In the genomic region with DNA sequence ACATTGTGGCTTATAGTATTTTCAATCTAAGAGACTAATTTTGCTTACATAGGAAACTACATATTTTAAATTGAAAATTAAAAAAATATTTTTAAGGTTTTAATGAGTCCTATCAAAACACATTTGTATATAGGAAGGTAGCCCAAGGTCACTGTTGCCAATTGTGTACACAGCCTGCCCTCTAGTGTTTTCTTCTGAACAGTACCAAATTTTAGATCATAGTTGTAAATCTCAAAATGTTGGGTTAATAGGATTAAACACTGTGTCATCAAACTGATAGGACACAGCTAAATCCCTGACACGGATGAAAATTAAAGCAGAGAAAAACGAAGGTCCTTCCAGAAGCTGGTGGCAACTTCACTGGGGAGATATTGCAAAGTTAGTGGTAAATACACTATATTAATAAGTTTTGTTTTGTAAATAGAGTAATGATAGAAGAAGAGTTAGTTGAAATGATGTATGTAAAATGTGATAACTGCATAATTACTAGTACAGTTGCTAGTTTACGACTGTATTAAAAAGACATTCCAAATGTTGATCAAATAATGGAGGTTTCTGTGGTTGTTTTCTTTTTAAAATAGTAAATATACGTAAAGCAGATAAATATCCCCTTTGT, we compare ENCODE assay signal across 8 cellular contexts. TPM values are rescaled to one million over a fixed set of nuclear protein-coding genes. Genes with fewer than 3 reads are reported as not detected.
DNase-seq lines count a peak whose midpoint lies in the region; ATAC-seq and TF ChIP-seq lines count a peak whose summit lies in the region.

No MANE protein-coding gene starts in this region.

- H3K27ac Mint-ChIP-seq in CD8-positive, alpha-beta T cell, result no peak overlapping the region

- in situ Hi-C loops in GM23248 (cut with MboI), result no loop called here

- no peaks in the 10 kb centered on the region for H3K36me3 Mint-ChIP-seq in CD8-positive, alpha-beta T cell

- H3K4me3 Mint-ChIP-seq in CD8-positive, alpha-beta T cell, result no peak overlapping the region

- H3K79me2 ChIP-seq in GM23248 (ENCODE audit: insufficient read depth), result no peaks in the 10 kb centered on the region

- POLR2A ChIA-PET in CD8-positive, alpha-beta T cell (lab: Charles Lee), result no interaction called here

- peaks cover 2% of the 10 kb centered on the region for H3K27me3 Mint-ChIP-seq in CD8-positive, alpha-beta T cell (ENCODE audit: low read depth)

- CTCF ChIA-PET in CD8-positive, alpha-beta T cell (lab: Charles Lee), result no interaction called here

- H3K9me3 Mint-ChIP-seq in CD8-positive, alpha-beta T cell, result no peaks in the 10 kb centered on the region

- H3K4me1 Mint-ChIP-seq in CD8-positive, alpha-beta T cell (ENCODE audit: low read depth), result no peaks in the 10 kb centered on the region

- no peaks in the 10 kb centered on the region for H3K27me3 ChIP-seq in CD8-positive, alpha-beta T cell (ENCODE audit: insufficient read depth, low read length)
- H3K27me3 ChIP-seq in GM23248 (replicated peaks; ENCODE audit: insufficient read depth), result no peaks in the 10 kb centered on the region

- no peak for DNase-seq in CD8-positive, alpha-beta T cell
- DNase-seq in GM23248 (peak; percentile 82), NCI-H82 treated with DMSO at 0.1 percent for 48 hours (lab: John Stamatoyannopoulos, UW; ENCODE audit: unreplicated experiment) (peak; percentile 73), choroid plexus epithelial cell (ENCODE audit: low read depth) (peak; percentile 77), medulla oblongata (ENCODE audit: extremely low spot score) (peak; percentile 67), HPDE6-E6E7 (ENCODE audit: extremely low spot score) (no peak), HK-2 (ENCODE audit: unreplicated experiment) (no peak)

- H3K9me2 ChIP-seq in GM23248 (ENCODE audit: insufficient read depth), result no peaks in the 10 kb centered on the region

- H3K36me3 ChIP-seq in CD8-positive, alpha-beta T cell (ENCODE audit: insufficient read depth, low read length), result no peaks in the 10 kb centered on the region
- no peaks in the 10 kb centered on the region for H3K36me3 ChIP-seq in GM23248 (ENCODE audit: low read depth)

- 26 to 28% methylated on average over 4 of the region's 4 CpGs for WGBS in GM23248 (ENCODE audit: low coverage in 1 of 2, low lambda C conversion rate in 2 of 2, missing lambda C conversion rate in 2 of 2), 2 experiments

- ATAC-seq in CD8-positive, alpha-beta T cell, result peak; percentile 58
- no peak for ATAC-seq in HG02884 (IDR thresholded peaks at IDR 0.05; ENCODE audit: unreplicated experiment)

- no peak overlapping the region for H3K27ac ChIP-seq in CD8-positive, alpha-beta T cell (ENCODE audit: low read depth, low read length)
- no peak overlapping the region for H3K27ac ChIP-seq in GM23248

- no peaks in the 10 kb centered on the region for H3F3A ChIP-seq in GM23248 (ENCODE audit: insufficient read depth)

- H3K9me3 ChIP-seq in CD8-positive, alpha-beta T cell (ENCODE audit: low read length), result no peaks in the 10 kb centered on the region
- no peaks in the 10 kb centered on the region for H3K9me3 ChIP-seq in GM23248 (ENCODE audit: low read depth)

- H3K4me1 ChIP-seq in CD8-positive, alpha-beta T cell (ENCODE audit: insufficient read depth, low read length), result no peaks in the 10 kb centered on the region
- peaks cover 9% of the 10 kb centered on the region; the same call in 1 of the 2 replicates for H3K4me1 ChIP-seq in GM23248 (ENCODE audit: insufficient read depth)

- H4K20me1 ChIP-seq in GM23248 (ENCODE audit: insufficient read depth), result no peaks in the 10 kb centered on the region

- intact Hi-C loops in CD8-positive, alpha-beta T cell (cut with DNase I, micrococcal nuclease), result loop anchor here in 1 of 2 experiments (5.0 kb wide), 1 partner anchor 509 kb away; no protein-coding TSS in a partner anchor

- peak; percentile 47 for TF ChIP-seq CTCF in CD8-positive, alpha-beta T cell (IDR thresholded peaks at IDR 0.05)
- peak; percentile 79 for TF ChIP-seq CTCF in choroid plexus epithelial cell (conservative IDR thresholded peaks at IDR 0.05; ENCODE audit: low read depth, low read length)

- no peak overlapping the region for H3K4me3 ChIP-seq in CD8-positive, alpha-beta T cell (ENCODE audit: low read depth, low read length)
- H3K4me3 ChIP-seq in GM23248 (no peak overlapping the region), choroid plexus epithelial cell (ENCODE audit: low read depth, low read length) (no peak overlapping the region)

- no peak overlapping the region for H3K4me2 ChIP-seq in GM23248 (ENCODE audit: unreplicated experiment)

- no peak overlapping the region for H2AFZ ChIP-seq in GM23248

- H3K9ac ChIP-seq in GM23248, result no peak overlapping the region

RNA-seq across cellular contexts. Expression of a gene that starts 19.7 kb away (rescaled TPM):
- total RNA-seq in CD8-positive, alpha-beta T cell, result not detected
- not detected in 2 replicates for total RNA-seq in GM23248 (2014; rRNA removed; shearing (Covaris generic))
- not detected in 2 replicates for polyA plus RNA-seq in GM23248 (2016; fragmentation: Nextera tagmentation; extraction: Ambion mirVana)

RNA-seq across cellular contexts. Expression of a gene that starts 36.3 kb away (rescaled TPM):
- not detected for total RNA-seq in CD8-positive, alpha-beta T cell
- not detected in 2 replicates for total RNA-seq in GM23248 (2014; rRNA removed; shearing (Covaris generic))
- not detected in 2 replicates for polyA plus RNA-seq in GM23248 (2016; fragmentation: Nextera tagmentation; extraction: Ambion mirVana)

RNA-seq across cellular contexts. Expression of a gene that starts 41.0 kb away (rescaled TPM):
- total RNA-seq in CD8-positive, alpha-beta T cell, result 1 to 10 TPM; 2.9 to 3.0 TPM
- 16.8 and 17.7 TPM in 2 replicates for total RNA-seq in GM23248 (2014; rRNA removed; shearing (Covaris generic))
- polyA plus RNA-seq in GM23248 (2016; fragmentation: Nextera tagmentation; extraction: Ambion mirVana), result 71.5 and 72.8 TPM in 2 replicates

Comparison
In these comparisons a context has a peak if more than half of its experiments do, and no peak if none do; other contexts are left out.
1. DNase-seq: peak in GM23248 (single experiment), NCI-H82 treated with DMSO at 0.1 percent for 48 hours (single experiment), choroid plexus epithelial cell (single experiment) and medulla oblongata (single experiment); none in CD8-positive, alpha-beta T cell (0 of 7), HPDE6-E6E7 (single experiment) and HK-2 (single experiment).